Comparison of ENCODE assay signal across 1 cellular context in genomic region chr10:72334196-72334831, GRCh38.
TF ChIP-seq lines count a peak whose summit lies in the region.

No MANE protein-coding gene starts in this region.

TF ChIP-seq in HepG2, 621 proteins besides CTCF, POLR2A, EP300 and RAD21 (continued from another document):
- TF ChIP-seq ZUFSP (CRISPR knock-in tag; IDR thresholded peaks at IDR 0.05; ENCODE audit: borderline replicate concordance) (no peak), PPARG (CRISPR knock-in tag; conservative IDR thresholded peaks at IDR 0.05) (no peak), E2F5 (CRISPR knock-in tag; conservative IDR thresholded peaks at IDR 0.05) (no peak), KDM5A (IDR thresholded peaks at IDR 0.05; ENCODE audit: borderline replicate concordance, low read length) (no peak), ATF1 (CRISPR knock-in tag; IDR thresholded peaks at IDR 0.05) (no peak), PRDM15 (CRISPR knock-in tag; IDR thresholded peaks at IDR 0.05) (no peak), ATF2 (CRISPR knock-in tag; IDR thresholded peaks at IDR 0.05) (no peak), BHLHE40 (IDR thresholded peaks at IDR 0.05; ENCODE audit: low read length) (no peak), RNF2 (conservative IDR thresholded peaks at IDR 0.05; ENCODE audit: low read depth) (no peak), ZNF24 (IDR thresholded peaks at IDR 0.05) (no peak), ZNF205 (CRISPR knock-in tag; IDR thresholded peaks at IDR 0.05) (no peak), MEIS2 (CRISPR knock-in tag; IDR thresholded peaks at IDR 0.05) (no peak), CSRNP2 (CRISPR knock-in tag; conservative IDR thresholded peaks at IDR 0.05; ENCODE audit: low read depth) (no peak), AGO2 (optimal IDR thresholded peaks at IDR 0.05; ENCODE audit: low read depth, low read length) (peak; percentile 84), TEAD3 (CRISPR knock-in tag; optimal IDR thresholded peaks at IDR 0.05; ENCODE audit: borderline replicate concordance) (no peak)
